In genomic region chr16:10579965-10580918, GRCh38 we compare ENCODE assay signal across 8 cellular contexts. TPM values are rescaled to one million over a fixed set of nuclear protein-coding genes. Genes with fewer than 3 reads are reported as not detected.
DNase-seq lines count a peak whose midpoint lies in the region; ATAC-seq and TF ChIP-seq lines count a peak whose summit lies in the region.

EMP2 (minus strand) TSS chr16:10580598; CDS start chr16:10547617, 32,981 bp downstream.

- H3K27me3 ChIP-seq in heart left ventricle: peaks cover 0 to 21% (median 0%) of the 10 kb centered on the region in 9 donors

- no peaks in the 10 kb centered on the region for H3K9me3 Mint-ChIP-seq in activated CD4-positive, alpha-beta memory T cell treated with anti-CD3 and anti-CD28 coated beads, Interleukin-2, amount 10 ng/mL, durations not matched to agents 7 days and 5 days

- peaks cover 52% of the 10 kb centered on the region for H3K27me3 Mint-ChIP-seq in activated CD4-positive, alpha-beta memory T cell treated with anti-CD3 and anti-CD28 coated beads, Interleukin-2, amount 10 ng/mL, durations not matched to agents 7 days and 5 days

- DNase-seq in DMS53 treated with DMSO at 0.1 percent for 48 hours (lab: John Stamatoyannopoulos, UW; ENCODE audit: unreplicated experiment) (peak; percentile 58), LoVo (ENCODE audit: low spot score) (peak; percentile 69), amniotic stem cell (lab: John Stamatoyannopoulos, UW) (peak; percentile 43), heart left ventricle (peak; percentile 90 to 92 (median 90)), posterior vena cava (ENCODE audit: low spot score) (peak; percentile 93), NCI-H187 treated with DMSO at 0.1 percent for 48 hours (lab: John Stamatoyannopoulos, UW) (no peak)
- DNase-seq in activated CD4-positive, alpha-beta memory T cell treated with anti-CD3 and anti-CD28 coated beads, Interleukin-2, amount 10 ng/mL, durations not matched to agents 7 days and 5 days: no peak

- H3K4me3 ChIP-seq in heart left ventricle: peak within 1 kb of the TSS; percentile 69 to 100 (median 93)

- WGBS in heart left ventricle, 4 donors: 0% methylated on average over 60 to 92 of the region's 92 CpGs

- CTCF ChIA-PET in activated CD4-positive, alpha-beta memory T cell treated with anti-CD3 and anti-CD28 coated beads, Interleukin-2, amount 10 ng/mL, durations not matched to agents 7 days and 5 days (lab: Charles Lee): no interaction called here

- peak within 1 kb of the TSS; percentile 85 to 99 (median 96) for H3K27ac ChIP-seq in heart left ventricle

- TF ChIP-seq POLR2A in heart left ventricle (IDR thresholded peaks at IDR 0.05): peak; percentile 48 to 96

- ATAC-seq in heart left ventricle (peak; percentile 59 to 89 (median 86)), GM21723 (IDR thresholded peaks at IDR 0.05; ENCODE audit: unreplicated experiment) (no peak)

- H3K9me3 ChIP-seq in heart left ventricle: no peaks in the 10 kb centered on the region

- peaks cover 0 to 3% (median 0%) of the 10 kb centered on the region in 9 donors for H3K36me3 ChIP-seq in heart left ventricle

- H3K4me1 ChIP-seq in heart left ventricle: peaks cover 6 to 56% (median 45%) of the 10 kb centered on the region in 12 donors

- peak; percentile 37 to 78 (median 60) for TF ChIP-seq CTCF in heart left ventricle (IDR thresholded peaks at IDR 0.05)

- no peaks in the 10 kb centered on the region for H3K36me3 Mint-ChIP-seq in activated CD4-positive, alpha-beta memory T cell treated with anti-CD3 and anti-CD28 coated beads, Interleukin-2, amount 10 ng/mL, durations not matched to agents 7 days and 5 days (ENCODE audit: low read depth)

- intact Hi-C loops in heart left ventricle (cut with DNase I) (loop anchor here (1.0 to 10.0 kb wide), 13 partner anchors 21 to 342 kb away; partner anchors contain the start of gene NUBP1 (in 2 of the 10)), posterior vena cava (cut with DNase I) (loop anchor here in 1 of 2 donors (5.0 kb wide), 1 partner anchor 157 kb away; no protein-coding TSS in a partner anchor)

- no peak within 1 kb of the TSS for H3K4me3 Mint-ChIP-seq in activated CD4-positive, alpha-beta memory T cell treated with anti-CD3 and anti-CD28 coated beads, Interleukin-2, amount 10 ng/mL, durations not matched to agents 7 days and 5 days

- no peak within 1 kb of the TSS for H3K27ac Mint-ChIP-seq in activated CD4-positive, alpha-beta memory T cell treated with anti-CD3 and anti-CD28 coated beads, Interleukin-2, amount 10 ng/mL, durations not matched to agents 7 days and 5 days

- H3K4me1 Mint-ChIP-seq in activated CD4-positive, alpha-beta memory T cell treated with anti-CD3 and anti-CD28 coated beads, Interleukin-2, amount 10 ng/mL, durations not matched to agents 7 days and 5 days: peaks cover 2% of the 10 kb centered on the region

- POLR2A ChIA-PET in activated CD4-positive, alpha-beta memory T cell treated with anti-CD3 and anti-CD28 coated beads, Interleukin-2, amount 10 ng/mL, durations not matched to agents 7 days and 5 days (lab: Charles Lee): no interaction called here

RNA-seq across cellular contexts. Expression of gene EMP2, which starts in this region (rescaled TPM):
- total RNA-seq in heart left ventricle (100 to 1,000 TPM in 1 of 9 donors, 10 to 100 TPM in 8; 37.8 to 103 (median 64.8) TPM), posterior vena cava (10 to 100 TPM; 45.8 to 68.5 TPM)
- 10 to 100 TPM; 34.5 to 47.2 TPM for polyA plus RNA-seq in heart left ventricle
- not detected for total RNA-seq in activated CD4-positive, alpha-beta memory T cell treated with anti-CD3 and anti-CD28 coated beads, Interleukin-2, amount 10 ng/mL, durations not matched to agents 7 days and 5 days

Comparison
In these comparisons a context has a peak if more than half of its experiments do, and no peak if none do; other contexts are left out.
1. RNA of gene EMP2 (total RNA-seq): 45.8 to 68.5 TPM in posterior vena cava and 37.8 to 103 TPM in heart left ventricle; not detected in activated CD4-positive, alpha-beta memory T cell treated with anti-CD3 and anti-CD28 coated beads, Interleukin-2, amount 10 ng/mL, durations not matched to agents 7 days and 5 days; every median in the first group is over 10 times any median in the second.
2. DNase-seq: peak in DMS53 treated with DMSO at 0.1 percent for 48 hours (single experiment), LoVo (single experiment), amniotic stem cell (single experiment), heart left ventricle (5 of 5) and posterior vena cava (single experiment); none in NCI-H187 treated with DMSO at 0.1 percent for 48 hours (single experiment) and activated CD4-positive, alpha-beta memory T cell treated with anti-CD3 and anti-CD28 coated beads, Interleukin-2, amount 10 ng/mL, durations not matched to agents 7 days and 5 days (single experiment).